In genomic region chr9:128504485-128505413, GRCh38 we compare ENCODE assay signal across 8 cellular contexts.
DNase-seq lines count a peak whose midpoint lies in the region; ATAC-seq and TF ChIP-seq lines count a peak whose summit lies in the region.

A gene with protein sequence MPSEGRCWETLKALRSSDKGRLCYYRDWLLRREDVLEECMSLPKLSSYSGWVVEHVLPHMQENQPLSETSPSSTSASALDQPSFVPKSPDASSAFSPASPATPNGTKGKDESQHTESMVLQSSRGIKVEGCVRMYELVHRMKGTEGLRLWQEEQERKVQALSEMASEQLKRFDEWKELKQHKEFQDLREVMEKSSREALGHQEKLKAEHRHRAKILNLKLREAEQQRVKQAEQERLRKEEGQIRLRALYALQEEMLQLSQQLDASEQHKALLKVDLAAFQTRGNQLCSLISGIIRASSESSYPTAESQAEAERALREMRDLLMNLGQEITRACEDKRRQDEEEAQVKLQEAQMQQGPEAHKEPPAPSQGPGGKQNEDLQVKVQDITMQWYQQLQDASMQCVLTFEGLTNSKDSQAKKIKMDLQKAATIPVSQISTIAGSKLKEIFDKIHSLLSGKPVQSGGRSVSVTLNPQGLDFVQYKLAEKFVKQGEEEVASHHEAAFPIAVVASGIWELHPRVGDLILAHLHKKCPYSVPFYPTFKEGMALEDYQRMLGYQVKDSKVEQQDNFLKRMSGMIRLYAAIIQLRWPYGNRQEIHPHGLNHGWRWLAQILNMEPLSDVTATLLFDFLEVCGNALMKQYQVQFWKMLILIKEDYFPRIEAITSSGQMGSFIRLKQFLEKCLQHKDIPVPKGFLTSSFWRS (plus strand): TSS chr9:128504719. CDS start chr9:128504806, 87 bp downstream.

- DNase-seq in AG04449 (ENCODE audit: low read depth, low spot score): peak; percentile 34
- DNase-seq in NCI-H2196 treated with DMSO at 0.1 percent for 48 hours (lab: John Stamatoyannopoulos, UW; ENCODE audit: unreplicated experiment): peak; percentile 93
- DNase-seq in T47D (ENCODE audit: low read depth in 1 of 2, low spot score in 1 of 2): peak; percentile 96 to 98

- H3K27ac ChIP-seq in VCaP (peak within 1 kb of the TSS; percentile 83), skin epidermis (peak within 1 kb of the TSS; percentile 49 to 94 (median 85))

- TF ChIP-seq CTCF in AG04449 (IDR thresholded peaks at IDR 0.05; ENCODE audit: insufficient read depth, low read length, missing control alignments) (no peak), VCaP (conservative IDR thresholded peaks at IDR 0.05) (no peak)

- H3K9me3 ChIP-seq in iPS-18c (ENCODE audit: control insufficient read depth, insufficient read depth, low read length): no peaks in the 10 kb centered on the region

- POLR2A ChIA-PET in AG04449 (lab: Yijun Ruan, JAX): interaction anchor here (0.8 to 2.4 kb wide), 3 partner anchors 17 to 48 kb away, joined by 3 to 25 read pairs (median 5); partner anchors contain the start of gene SPTAN1

- ATAC-seq in GM18873 (IDR thresholded peaks at IDR 0.05; ENCODE audit: low FRiP score, unreplicated experiment): peak; percentile 71
- ATAC-seq in HG03135 (IDR thresholded peaks at IDR 0.05; ENCODE audit: unreplicated experiment): peak; percentile 79

- H3K4me3 ChIP-seq in AG04449 (ENCODE audit: low read depth, low read length) (peak within 1 kb of the TSS; percentile 99), iPS-18c (ENCODE audit: insufficient read depth, low read depth, low read length) (peak within 1 kb of the TSS; percentile 95), skin epidermis (peak within 1 kb of the TSS; percentile 64 to 89 (median 88))

- CTCF ChIA-PET in AG04449 (lab: Yijun Ruan, JAX): interaction anchor here (0.7 to 1.7 kb wide), 2 partner anchors 66 to 85 kb away, joined by 3 to 5 read pairs; no protein-coding TSS in a partner anchor

- in situ Hi-C loops in T47D (cut with HindIII; ENCODE audit: low pct_unique_long_range_greater_than_20kb, low sequenced_read_pairs): no loop called here

Comparison
In these comparisons a context has a peak if more than half of its experiments do, and no peak if none do; other contexts are left out.
1. Peak in every context shown above with its lines: DNase-seq, ATAC-seq, H3K4me3 ChIP-seq and H3K27ac ChIP-seq.
2. DNase-seq: peak in every context shown above with its lines; median percentile 97 in T47D; 93 in NCI-H2196 treated with DMSO at 0.1 percent for 48 hours; 34 in AG04449.